ENCODE assay signal across 21 cellular contexts in the genomic region with DNA sequence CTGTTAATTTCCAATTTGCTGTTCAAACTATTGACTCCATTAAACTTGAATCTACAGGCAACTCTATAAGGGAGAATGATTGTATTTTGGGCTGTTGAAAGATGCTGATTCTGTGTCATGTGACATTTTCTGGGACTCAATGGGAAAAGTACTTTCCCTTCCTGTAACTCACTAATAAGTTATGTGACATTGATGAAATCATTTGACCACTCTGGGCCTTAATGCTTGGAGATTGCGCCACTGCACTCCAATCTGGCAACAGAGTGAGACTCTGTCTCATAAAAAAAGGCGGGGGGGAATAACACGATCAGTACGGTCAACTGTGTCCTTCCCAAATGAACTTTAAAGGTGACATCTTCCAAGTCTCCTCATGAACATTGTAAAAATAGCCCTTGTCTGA.
A peak's percentile ranks its signal among the peaks of the same experiment; 100 is the strongest.
DNase-seq lines count a peak whose midpoint lies in the region; ATAC-seq, FAIRE-seq and TF ChIP-seq lines count a peak whose summit lies in the region.
"Had no signal": no experiment of that assay in that cellular context is flagged by ENCODE, and none has a peak within 500 bp of the region (broad histone marks: within the 10 kb centered on the region; RNA-seq: fewer than 3 reads in every experiment).

No MANE protein-coding gene starts in this region.

- no peak overlapping the region for H3K4me2 ChIP-seq in K562 (ENCODE audit: insufficient read depth, low read length)

- H3K4me1 ChIP-seq in K562 (replicated peaks in 1 of 2; ENCODE audit: control insufficient read depth in 2 of 2, insufficient read depth in 2 of 2, low read length in 2 of 2), result no peaks in the 10 kb centered on the region

- POLR2A ChIA-PET in K562 (lab: Yijun Ruan, JAX), result interaction anchor here (1.5 kb wide), 1 partner anchor 24 kb away, joined by 3 read pairs; no protein-coding TSS in a partner anchor

- H2AFZ ChIP-seq in K562 (ENCODE audit: low read depth, low read length), result peak overlapping the region; percentile 20; the same call in 1 of the 2 replicates

- WGBS in K562 (ENCODE audit: insufficient coverage, low coverage, missing lambda C conversion rate), result 16% methylated on average over 4 of the region's 4 CpGs

- H3K27me3 ChIP-seq in K562 (ENCODE audit: control insufficient read depth in 2 of 2, insufficient read depth in 2 of 2, low read length in 2 of 2), result peaks cover 0 to 4% of the 10 kb centered on the region in 2 experiments; a peak in 1 of 5 replicates
- H3K27me3 ChIP-seq: MG63 had no signal

- no peaks in the 10 kb centered on the region for H3K9me1 ChIP-seq in K562 (ENCODE audit: control insufficient read depth, insufficient read depth, low read length)

- H3K27ac ChIP-seq in K562 (ENCODE audit: extremely low read depth, low read depth, low read length), result no peak overlapping the region
- H3K27ac ChIP-seq: 22Rv1, C4-2B had no signal

- ATAC-seq in K562, result no peak

- intact Hi-C loops in K562 (cut with micrococcal nuclease), result no loop called here

- no peak overlapping the region for H3K4me3 ChIP-seq in K562
- H3K4me3 ChIP-seq in foreskin fibroblast (ENCODE audit: low read depth in 1 of 2, low read length in 2 of 2), result no peak overlapping the region
- H3K4me3 ChIP-seq: MG63 had no signal

- no peak overlapping the region for H3K9ac ChIP-seq in K562 (ENCODE audit: insufficient read depth in 1 of 2, low read depth in 2 of 2, low read length in 2 of 2)

- H4K20me1 ChIP-seq in K562 (replicated peaks; ENCODE audit: control insufficient read depth, insufficient read depth, low read length), result no peaks in the 10 kb centered on the region

- FAIRE-seq in K562 (lab: Jason Lieb, UNC), result no peak

- H3K79me2 ChIP-seq in K562 (ENCODE audit: control insufficient read depth, insufficient read depth, low read length), result no peaks in the 10 kb centered on the region

- H3K9me3 ChIP-seq in K562 (replicated peaks; ENCODE audit: control insufficient read depth, insufficient read depth, low read depth, low read length), result no peaks in the 10 kb centered on the region
- H3K9me3 ChIP-seq: MG63 had no signal

- no peak for TF ChIP-seq CTCF in K562 (IDR thresholded peaks at IDR 0.05 in 2 of 3, conservative IDR thresholded peaks at IDR 0.05 in 1 of 3; ENCODE audit: insufficient read depth in 2 of 3, low read depth in 1 of 3, low read length in 3 of 3)
- TF ChIP-seq CTCF in foreskin fibroblast (IDR thresholded peaks at IDR 0.05; ENCODE audit: low read depth, low read length), result no peak

- no peak for TF ChIP-seq POLR2A in K562 (conservative IDR thresholded peaks at IDR 0.05)

- no peak for TF ChIP-seq RAD21 in K562 (CRISPR knock-in tag; conservative IDR thresholded peaks at IDR 0.05 in 1 of 2, IDR thresholded peaks at IDR 0.05 in 1 of 2)

- in situ Hi-C loops in K562 (cut with MboI), result no loop called here

- DNase-seq in NOMO-1 treated with DMSO at 0.1 percent for 48 hours (lab: John Stamatoyannopoulos, UW; ENCODE audit: unreplicated experiment), result peak; percentile 14
- no peak for DNase-seq in NOMO-1 treated with dmso at 0.1 percent for 144 hours (lab: John Stamatoyannopoulos, UW; ENCODE audit: unreplicated experiment)
- DNase-seq in K562 (ENCODE audit: extremely low read depth in 1 of 4, low spot score in 3 of 4), result no peak
- DNase-seq in foreskin fibroblast, result peak; percentile 30 to 80
- no peak for DNase-seq in SIG-M5 treated with dmso at 0.1 percent for 504 hours (lab: John Stamatoyannopoulos, UW; ENCODE audit: unreplicated experiment)
- DNase-seq in COR-L47 (lab: John Stamatoyannopoulos, UW), result no peak
- no peak for DNase-seq in HK-2 (ENCODE audit: unreplicated experiment)
- no peak for DNase-seq in NAMALWA (ENCODE audit: low spot score)
- DNase-seq: DMS153, GOT3, KBM-7, MG63, NCI-H1105 treated with DMSO at 0.1 percent for 48 hours, NCI-H1694 treated with DMSO at 0.1 percent for 48 hours, NCI-H2107, NCI-H2227 treated with DMSO at 0.1 percent for 48 hours, NCI-H526, OCI-M1, SIG-M5 had no signal

- no peak for TF ChIP-seq EP300 in K562 (IDR thresholded peaks at IDR 0.05; ENCODE audit: low read length)

- no peaks in the 10 kb centered on the region for H3K36me3 ChIP-seq in K562 (ENCODE audit: control insufficient read depth, insufficient read depth, low read length)
- H3K36me3 ChIP-seq: MG63 had no signal

- CTCF ChIA-PET in K562 (lab: Yijun Ruan, JAX; ENCODE audit: low intra/inter-chr PET ratio), result no interaction called here

- no TSS peak for BruUV-seq in K562 (replicated peaks; lab: Mats Ljungman, UMichigan)

TF ChIP-seq in K562, 482 proteins besides CTCF, POLR2A, EP300 and RAD21:
- TF ChIP-seq GTF2A2 (tag; IDR thresholded peaks at IDR 0.05) (no peak), TFE3 (CRISPR knock-in tag; IDR thresholded peaks at IDR 0.05) (peak; percentile 75)

Comparison
In these comparisons a context has a peak if more than half of its experiments do, and no peak if none do; other contexts are left out.
1. DNase-seq: peak in NOMO-1 treated with DMSO at 0.1 percent for 48 hours (single experiment) and foreskin fibroblast (2 of 2); none in NOMO-1 treated with dmso at 0.1 percent for 144 hours (single experiment), K562 (0 of 4), SIG-M5 treated with dmso at 0.1 percent for 504 hours (single experiment), COR-L47 (single experiment), HK-2 (single experiment) and NAMALWA (single experiment).